ENCODE assay signal across 1 cellular context in genomic region chr17:75940727-75941441, GRCh38.
TF ChIP-seq lines count a peak whose summit lies in the region.

FBF1 (minus strand) TSS chr17:75941042; CDS start chr17:75938149, 2,893 bp downstream.

TF ChIP-seq in HepG2, 621 proteins besides CTCF, POLR2A, EP300 and RAD21 (continued from another document and continues in another):
- TF ChIP-seq, protein P1, sequence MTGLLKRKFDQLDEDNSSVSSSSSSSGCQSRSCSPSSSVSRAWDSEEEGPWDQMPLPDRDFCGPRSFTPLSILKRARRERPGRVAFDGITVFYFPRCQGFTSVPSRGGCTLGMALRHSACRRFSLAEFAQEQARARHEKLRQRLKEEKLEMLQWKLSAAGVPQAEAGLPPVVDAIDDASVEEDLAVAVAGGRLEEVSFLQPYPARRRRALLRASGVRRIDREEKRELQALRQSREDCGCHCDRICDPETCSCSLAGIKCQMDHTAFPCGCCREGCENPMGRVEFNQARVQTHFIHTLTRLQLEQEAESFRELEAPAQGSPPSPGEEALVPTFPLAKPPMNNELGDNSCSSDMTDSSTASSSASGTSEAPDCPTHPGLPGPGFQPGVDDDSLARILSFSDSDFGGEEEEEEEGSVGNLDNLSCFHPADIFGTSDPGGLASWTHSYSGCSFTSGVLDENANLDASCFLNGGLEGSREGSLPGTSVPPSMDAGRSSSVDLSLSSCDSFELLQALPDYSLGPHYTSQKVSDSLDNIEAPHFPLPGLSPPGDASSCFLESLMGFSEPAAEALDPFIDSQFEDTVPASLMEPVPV (CRISPR knock-in tag; IDR thresholded peaks at IDR 0.05) = peak; percentile 94; the same call in 1 of the 2 replicates
- TF ChIP-seq, protein P2, sequence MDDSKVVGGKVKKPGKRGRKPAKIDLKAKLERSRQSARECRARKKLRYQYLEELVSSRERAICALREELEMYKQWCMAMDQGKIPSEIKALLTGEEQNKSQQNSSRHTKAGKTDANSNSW (CRISPR knock-in tag; IDR thresholded peaks at IDR 0.05; ENCODE audit: borderline replicate concordance) = no peak
- TF ChIP-seq ZNF839 (CRISPR knock-in tag; IDR thresholded peaks at IDR 0.05; ENCODE audit: borderline replicate concordance) (peak; percentile 33; the same call in 1 of the 2 replicates), DBP (CRISPR knock-in tag; IDR thresholded peaks at IDR 0.05; ENCODE audit: not compliant biosample characterization) (no peak), ZNF720 (CRISPR knock-in tag; IDR thresholded peaks at IDR 0.05) (no peak), CHD4 (IDR thresholded peaks at IDR 0.05; ENCODE audit: borderline replicate concordance, low read length) (no peak), ZBTB7B (CRISPR knock-in tag; IDR thresholded peaks at IDR 0.05) (peak; percentile 89; the same call in 1 of the 2 replicates), ZNF691 (CRISPR knock-in tag; IDR thresholded peaks at IDR 0.05; ENCODE audit: borderline replicate concordance, low read depth) (peak; percentile 88; the same call in 1 of the 2 replicates), TBL1XR1 (IDR thresholded peaks at IDR 0.05; ENCODE audit: borderline replicate concordance, low read length, partially characterized antibody) (peak; percentile 75), TSC22D2 (CRISPR knock-in tag; IDR thresholded peaks at IDR 0.05; ENCODE audit: borderline replicate concordance) (peak; percentile 99), ZFP62 (CRISPR knock-in tag; IDR thresholded peaks at IDR 0.05) (peak; percentile 81; the same call in 1 of the 2 replicates), THAP9 (CRISPR knock-in tag; IDR thresholded peaks at IDR 0.05; ENCODE audit: borderline replicate concordance) (no peak; the same call in 1 of the 2 replicates), ZNF678 (CRISPR knock-in tag; IDR thresholded peaks at IDR 0.05) (peak; percentile 96; the same call in 1 of the 2 replicates), ZNF616 (CRISPR knock-in tag; IDR thresholded peaks at IDR 0.05; ENCODE audit: low read depth) (no peak), MED13 (CRISPR knock-in tag; IDR thresholded peaks at IDR 0.05) (no peak; the same call in 1 of the 2 replicates), ZNF607 (CRISPR knock-in tag; IDR thresholded peaks at IDR 0.05; ENCODE audit: borderline replicate concordance) (peak; percentile 80), ZNF335 (CRISPR knock-in tag; IDR thresholded peaks at IDR 0.05) (peak; percentile 98), RCOR2 (CRISPR knock-in tag; IDR thresholded peaks at IDR 0.05) (peak; percentile 47; the same call in 1 of the 2 replicates), ZNF709 (CRISPR knock-in tag; IDR thresholded peaks at IDR 0.05) (peak; percentile 97; the same call in 1 of the 2 replicates), RFX1 (IDR thresholded peaks at IDR 0.05) (peak; percentile 95), ZNF878 (CRISPR knock-in tag; IDR thresholded peaks at IDR 0.05) (peak; percentile 84; the same call in 1 of the 2 replicates), GATAD1 (CRISPR knock-in tag; IDR thresholded peaks at IDR 0.05) (peak; percentile 85), ZFP90 (CRISPR knock-in tag; IDR thresholded peaks at IDR 0.05; ENCODE audit: borderline replicate concordance) (peak; percentile 86; the same call in 1 of the 2 replicates), ZNF790 (CRISPR knock-in tag; IDR thresholded peaks at IDR 0.05; ENCODE audit: borderline replicate concordance) (peak; percentile 78; the same call in 1 of the 2 replicates), GRHL1 (CRISPR knock-in tag; conservative IDR thresholded peaks at IDR 0.05) (no peak), ETV5 (CRISPR knock-in tag; IDR thresholded peaks at IDR 0.05; ENCODE audit: borderline replicate concordance) (peak; percentile 74), CENPX (CRISPR knock-in tag; IDR thresholded peaks at IDR 0.05) (no peak), ZNF101 (CRISPR knock-in tag; IDR thresholded peaks at IDR 0.05; ENCODE audit: borderline replicate concordance, low read depth) (0 out of 2 replicates have a peak, but pooled peaks have one; percentile 32), ZNF660 (CRISPR knock-in tag; IDR thresholded peaks at IDR 0.05; ENCODE audit: borderline replicate concordance, low read depth) (0 out of 2 replicates have a peak, but pooled peaks have one; percentile 49), NFATC3 (CRISPR knock-in tag; IDR thresholded peaks at IDR 0.05) (0 out of 2 replicates have a peak, but pooled peaks have one; percentile 72), ZMAT3 (CRISPR knock-in tag; conservative IDR thresholded peaks at IDR 0.05) (peak; percentile 78; the same call in 1 of the 2 replicates), HNF4G (IDR thresholded peaks at IDR 0.05; ENCODE audit: borderline replicate concordance, low read depth, low read length) (no peak; the same call in 1 of the 2 replicates), HNF4G (CRISPR knock-in tag; IDR thresholded peaks at IDR 0.05; ENCODE audit: borderline replicate concordance, low read depth) (no peak; the same call in none of the 2 replicates), ELF4 (CRISPR knock-in tag; IDR thresholded peaks at IDR 0.05; ENCODE audit: borderline replicate concordance) (no peak; the same call in 1 of the 2 replicates), ZNF598 (CRISPR knock-in tag; IDR thresholded peaks at IDR 0.05; ENCODE audit: borderline replicate concordance) (peak; percentile 92; the same call in 1 of the 2 replicates), NCOR1 (IDR thresholded peaks at IDR 0.05; ENCODE audit: borderline replicate concordance, low read length) (no peak), MEIS2 (CRISPR knock-in tag; IDR thresholded peaks at IDR 0.05) (peak; percentile 91; the same call in 1 of the 2 replicates), MNT (IDR thresholded peaks at IDR 0.05) (peak; percentile 91), AKAP8 (CRISPR knock-in tag; IDR thresholded peaks at IDR 0.05) (peak; percentile 99), MATR3 (CRISPR knock-in tag; IDR thresholded peaks at IDR 0.05) (no peak), ZNF710 (CRISPR knock-in tag; IDR thresholded peaks at IDR 0.05; ENCODE audit: borderline replicate concordance) (peak; percentile 97)
- TF ChIP-seq, protein P3, sequence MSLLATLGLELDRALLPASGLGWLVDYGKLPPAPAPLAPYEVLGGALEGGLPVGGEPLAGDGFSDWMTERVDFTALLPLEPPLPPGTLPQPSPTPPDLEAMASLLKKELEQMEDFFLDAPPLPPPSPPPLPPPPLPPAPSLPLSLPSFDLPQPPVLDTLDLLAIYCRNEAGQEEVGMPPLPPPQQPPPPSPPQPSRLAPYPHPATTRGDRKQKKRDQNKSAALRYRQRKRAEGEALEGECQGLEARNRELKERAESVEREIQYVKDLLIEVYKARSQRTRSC (CRISPR knock-in tag; IDR thresholded peaks at IDR 0.05; ENCODE audit: low read depth) = no peak
- TF ChIP-seq, protein P4, sequence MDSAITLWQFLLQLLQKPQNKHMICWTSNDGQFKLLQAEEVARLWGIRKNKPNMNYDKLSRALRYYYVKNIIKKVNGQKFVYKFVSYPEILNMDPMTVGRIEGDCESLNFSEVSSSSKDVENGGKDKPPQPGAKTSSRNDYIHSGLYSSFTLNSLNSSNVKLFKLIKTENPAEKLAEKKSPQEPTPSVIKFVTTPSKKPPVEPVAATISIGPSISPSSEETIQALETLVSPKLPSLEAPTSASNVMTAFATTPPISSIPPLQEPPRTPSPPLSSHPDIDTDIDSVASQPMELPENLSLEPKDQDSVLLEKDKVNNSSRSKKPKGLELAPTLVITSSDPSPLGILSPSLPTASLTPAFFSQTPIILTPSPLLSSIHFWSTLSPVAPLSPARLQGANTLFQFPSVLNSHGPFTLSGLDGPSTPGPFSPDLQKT (CRISPR knock-in tag; IDR thresholded peaks at IDR 0.05; ENCODE audit: borderline replicate concordance) = no peak; the same call in 1 of the 2 replicates
- TF ChIP-seq, protein P5, sequence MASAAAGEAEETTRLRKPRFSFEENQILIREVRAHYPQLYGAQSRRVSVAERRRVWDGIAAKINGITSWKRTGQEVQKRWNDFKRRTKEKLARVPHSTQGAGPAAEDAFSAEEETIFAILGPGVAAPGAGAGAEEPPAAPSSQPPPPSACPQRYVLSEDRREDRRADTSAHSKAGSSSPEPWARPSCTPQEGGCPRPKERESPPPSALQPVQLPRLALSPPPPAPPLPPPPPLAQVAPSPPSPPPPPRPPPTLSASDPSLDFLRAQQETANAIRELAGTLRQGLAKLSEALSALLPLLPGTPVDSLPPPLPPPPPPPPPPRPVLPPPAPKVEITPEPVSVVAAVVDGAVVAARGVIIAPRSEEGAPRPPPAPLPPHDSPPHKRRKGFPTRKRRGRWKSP (CRISPR knock-in tag; IDR thresholded peaks at IDR 0.05) = peak; percentile 74; the same call in 1 of the 2 replicates
- TF ChIP-seq, protein P6, sequence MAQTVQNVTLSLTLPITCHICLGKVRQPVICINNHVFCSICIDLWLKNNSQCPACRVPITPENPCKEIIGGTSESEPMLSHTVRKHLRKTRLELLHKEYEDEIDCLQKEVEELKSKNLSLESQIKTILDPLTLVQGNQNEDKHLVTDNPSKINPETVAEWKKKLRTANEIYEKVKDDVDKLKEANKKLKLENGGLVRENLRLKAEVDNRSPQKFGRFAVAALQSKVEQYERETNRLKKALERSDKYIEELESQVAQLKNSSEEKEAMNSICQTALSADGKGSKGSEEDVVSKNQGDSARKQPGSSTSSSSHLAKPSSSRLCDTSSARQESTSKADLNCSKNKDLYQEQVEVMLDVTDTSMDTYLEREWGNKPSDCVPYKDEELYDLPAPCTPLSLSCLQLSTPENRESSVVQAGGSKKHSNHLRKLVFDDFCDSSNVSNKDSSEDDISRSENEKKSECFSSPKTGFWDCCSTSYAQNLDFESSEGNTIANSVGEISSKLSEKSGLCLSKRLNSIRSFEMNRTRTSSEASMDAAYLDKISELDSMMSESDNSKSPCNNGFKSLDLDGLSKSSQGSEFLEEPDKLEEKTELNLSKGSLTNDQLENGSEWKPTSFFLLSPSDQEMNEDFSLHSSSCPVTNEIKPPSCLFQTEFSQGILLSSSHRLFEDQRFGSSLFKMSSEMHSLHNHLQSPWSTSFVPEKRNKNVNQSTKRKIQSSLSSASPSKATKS (CRISPR knock-in tag; IDR thresholded peaks at IDR 0.05) = no peak
